In the genomic region with DNA sequence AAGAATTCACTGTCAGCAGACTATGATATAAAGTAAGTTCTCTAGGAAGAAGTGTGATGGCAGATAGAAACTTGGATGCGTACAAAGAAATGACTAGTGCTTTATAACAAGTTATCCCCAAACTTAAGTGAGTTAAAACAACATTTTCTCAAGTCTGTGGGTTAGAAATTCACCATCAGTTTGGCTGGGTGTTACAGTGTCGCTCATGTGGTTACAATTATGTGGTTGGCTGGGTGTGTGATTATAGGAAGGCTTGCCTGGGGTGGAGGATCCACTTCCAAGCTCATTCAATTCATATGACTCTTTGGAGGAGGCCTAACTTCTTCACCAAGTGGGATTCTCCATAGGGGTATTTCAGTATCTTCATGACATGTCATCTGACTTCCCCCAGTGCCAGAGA, we compare ENCODE assay signal across 33 cellular contexts.
"Had no signal": no experiment of that assay in that cellular context is flagged by ENCODE, and none has a peak within 500 bp of the region (broad histone marks: within the 10 kb centered on the region; RNA-seq: fewer than 3 reads in every experiment).

No MANE protein-coding gene starts in this region.

- FAIRE-seq: astrocyte, bronchial epithelial cell, colon, endometrium, endothelial cell of umbilical vein had no signal

- H3K27me3 Mint-ChIP-seq: activated CD4-positive, alpha-beta memory T cell treated with anti-CD3 and anti-CD28 coated beads for 36 hours; activated CD4-positive, alpha-beta T cell treated with anti-CD3 and anti-CD28 coated beads for 36 hours; activated CD4-positive, alpha-beta T cell treated with anti-CD3 and anti-CD28 coated beads, Interleukin-2, amount 10 ng/mL, durations not matched to agents 24 days and 14 days; activated CD8-positive, alpha-beta memory T cell treated with anti-CD3 and anti-CD28 coated beads, Interleukin-2, amount 10 ng/mL, durations not matched to agents 7 days and 5 days; activated naive CD4-positive, alpha-beta T cell treated with anti-CD3 and anti-CD28 coated beads, Interleukin-2, amount 50 U/mL, for 24 hours; activated naive CD8-positive, alpha-beta T cell treated with anti-CD3 and anti-CD28 coated beads for 36 hours; activated naive CD8-positive, alpha-beta T cell treated with anti-CD3 and anti-CD28 coated beads, Interleukin-2, amount 50 U/mL, for 24 hours had no signal

- H3K9me3 Mint-ChIP-seq: activated naive CD4-positive, alpha-beta T cell treated with anti-CD3 and anti-CD28 coated beads, Interleukin-2, amount 50 U/mL, for 24 hours had no signal

- H3K4me3 ChIP-seq: adrenal gland, esophagus squamous epithelium, gastrocnemius medialis had no signal

- H3K4me1 Mint-ChIP-seq: activated CD4-positive, alpha-beta T cell treated with anti-CD3 and anti-CD28 coated beads for 36 hours; activated CD4-positive, alpha-beta T cell treated with anti-CD3 and anti-CD28 coated beads, Interleukin-2, amount 10 ng/mL, durations not matched to agents 24 days and 14 days; activated naive CD4-positive, alpha-beta T cell treated with anti-CD3 and anti-CD28 coated beads, Interleukin-2, amount 50 U/mL, for 24 hours; activated naive CD8-positive, alpha-beta T cell treated with anti-CD3 and anti-CD28 coated beads for 36 hours; activated naive CD8-positive, alpha-beta T cell treated with anti-CD3 and anti-CD28 coated beads, Interleukin-2, amount 50 U/mL, for 24 hours had no signal

- H3K4me1 ChIP-seq: adrenal gland, esophagus squamous epithelium, foreskin keratinocyte, gastrocnemius medialis had no signal

- H3K9me3 ChIP-seq: adrenal gland, gastrocnemius medialis had no signal

- ATAC-seq: activated CD4-positive, alpha-beta T cell treated with anti-CD3 and anti-CD28 coated beads for 36 hours; activated CD8-positive, alpha-beta memory T cell treated with anti-CD3 and anti-CD28 coated beads, Interleukin-2, amount 10 ng/mL, durations not matched to agents 7 days and 5 days; activated CD8-positive, alpha-beta T cell treated with anti-CD3 and anti-CD28 coated beads, Interleukin-2, amount 10 ng/mL, durations not matched to agents 7 days and 5 days; activated naive CD8-positive, alpha-beta T cell treated with anti-CD3 and anti-CD28 coated beads, Interleukin-2, amount 50 U/mL, for 24 hours; foreskin keratinocyte; gastrocnemius medialis had no signal

- H3K27ac ChIP-seq: adrenal gland, brain microvascular endothelial cell, epithelial cell of prostate, esophagus squamous epithelium, foreskin keratinocyte, gastrocnemius medialis had no signal

- H3K27me3 ChIP-seq: adrenal gland, brain microvascular endothelial cell, esophagus squamous epithelium, foreskin keratinocyte, gastrocnemius medialis had no signal

- H3K27ac Mint-ChIP-seq: activated CD4-positive, alpha-beta memory T cell treated with anti-CD3 and anti-CD28 coated beads for 36 hours; activated CD4-positive, alpha-beta T cell treated with anti-CD3 and anti-CD28 coated beads for 36 hours; activated CD4-positive, alpha-beta T cell treated with anti-CD3 and anti-CD28 coated beads, Interleukin-2, amount 10 ng/mL, durations not matched to agents 24 days and 14 days; activated CD8-positive, alpha-beta T cell treated with anti-CD3 and anti-CD28 coated beads, Interleukin-2, amount 10 ng/mL, durations not matched to agents 7 days and 5 days; activated naive CD4-positive, alpha-beta T cell treated with anti-CD3 and anti-CD28 coated beads for 36 hours; activated naive CD4-positive, alpha-beta T cell treated with anti-CD3 and anti-CD28 coated beads, Interleukin-2, amount 50 U/mL, for 24 hours; activated naive CD8-positive, alpha-beta T cell treated with anti-CD3 and anti-CD28 coated beads for 36 hours; activated naive CD8-positive, alpha-beta T cell treated with anti-CD3 and anti-CD28 coated beads, Interleukin-2, amount 50 U/mL, for 24 hours; activated T-helper 1 cell treated with anti-CD3 and anti-CD28 coated beads, Interleukin-12 subunit alpha, Interleukin-12 subunit beta, Interleukin-2, Interleukin-4 antibody, amounts not matched to agents 30 ng/mL and 10 ng/mL and 1 ng/mL, durations not matched to agents 14 hours and 24 hours and 36 hours; activated T-helper 2 cell treated with anti-CD3 and anti-CD28 coated beads, Interferon-gamma antibody, Interleukin-2, Interleukin-4, amounts not matched to agents 10 μg/mL and 5 μg/mL and 100 μg/mL, durations not matched to agents 14 hours and 24 hours and 36 hours had no signal

- H3K4me3 Mint-ChIP-seq: activated CD4-positive, alpha-beta memory T cell treated with anti-CD3 and anti-CD28 coated beads for 36 hours; activated CD4-positive, alpha-beta T cell treated with anti-CD3 and anti-CD28 coated beads for 36 hours; activated CD4-positive, alpha-beta T cell treated with anti-CD3 and anti-CD28 coated beads, Interleukin-2, amount 10 ng/mL, durations not matched to agents 24 days and 14 days; activated CD8-positive, alpha-beta memory T cell treated with anti-CD3 and anti-CD28 coated beads, Interleukin-2, amount 10 ng/mL, durations not matched to agents 7 days and 5 days; activated CD8-positive, alpha-beta T cell treated with anti-CD3 and anti-CD28 coated beads, Interleukin-2, amount 10 ng/mL, durations not matched to agents 7 days and 5 days; activated naive CD4-positive, alpha-beta T cell treated with anti-CD3 and anti-CD28 coated beads for 36 hours; activated naive CD4-positive, alpha-beta T cell treated with anti-CD3 and anti-CD28 coated beads, Interleukin-2, amount 50 U/mL, for 24 hours; activated naive CD8-positive, alpha-beta T cell treated with anti-CD3 and anti-CD28 coated beads for 36 hours; activated naive CD8-positive, alpha-beta T cell treated with anti-CD3 and anti-CD28 coated beads, Interleukin-2, amount 50 U/mL, for 24 hours; activated T-helper 1 cell treated with anti-CD3 and anti-CD28 coated beads, Interleukin-12 subunit alpha, Interleukin-12 subunit beta, Interleukin-2, Interleukin-4 antibody, amounts not matched to agents 30 ng/mL and 10 ng/mL and 1 ng/mL, durations not matched to agents 14 hours and 24 hours and 36 hours had no signal

- DNase-seq: activated CD4-positive, alpha-beta memory T cell treated with anti-CD3 and anti-CD28 coated beads for 36 hours; activated CD4-positive, alpha-beta T cell treated with anti-CD3 and anti-CD28 coated beads for 36 hours; activated CD4-positive, alpha-beta T cell treated with anti-CD3 and anti-CD28 coated beads, Interleukin-2, amount 10 ng/mL, durations not matched to agents 24 days and 14 days; activated CD4-positive, CD25-positive, alpha-beta regulatory T cell; activated CD4-positive, CD25-positive, alpha-beta regulatory T cell treated with anti-CD3 and anti-CD28 coated beads, Interleukin-2, amount 50 U/mL, for 72 hours; activated CD8-positive, alpha-beta memory T cell treated with anti-CD3 and anti-CD28 coated beads, Interleukin-2, amount 10 ng/mL, durations not matched to agents 7 days and 5 days; activated CD8-positive, alpha-beta memory T cell treated with anti-CD3 and anti-CD28 coated beads, Interleukin-2, amount 50 U/mL, for 4 hours; activated CD8-positive, alpha-beta T cell treated with anti-CD3 and anti-CD28 coated beads, Interleukin-2, amount 10 ng/mL, durations not matched to agents 7 days and 5 days; activated effector memory CD4-positive, alpha-beta T cell treated with anti-CD3 and anti-CD28 coated beads, Interleukin-2, amount 50 U/mL, for 16 hours; activated naive CD4-positive, alpha-beta T cell treated with anti-CD3 and anti-CD28 coated beads for 36 hours; activated naive CD8-positive, alpha-beta T cell treated with anti-CD3 and anti-CD28 coated beads for 36 hours; activated naive CD8-positive, alpha-beta T cell treated with anti-CD3 and anti-CD28 coated beads, Interleukin-2, amount 50 U/mL, for 24 hours; activated T-cell treated with anti-CD3 and anti-CD28 coated beads, Interleukin-2, amount 50 U/mL, for 1 hour; activated T-cell treated with anti-CD3 and anti-CD28 coated beads, Interleukin-2, amount 50 U/mL, for 48 hours; adrenal gland; brain microvascular endothelial cell; cortex of kidney; dermis blood vessel endothelial cell; effector CD4-positive, alpha-beta T cell; esophagus squamous epithelium; foreskin keratinocyte; gastrocnemius medialis; glutamatergic neuron; T-helper 2 cell had no signal

- H3K36me3 ChIP-seq: adrenal gland, brain microvascular endothelial cell, gastrocnemius medialis had no signal
